Comparison of ENCODE assay signal across 14 cellular contexts in the genomic region with DNA sequence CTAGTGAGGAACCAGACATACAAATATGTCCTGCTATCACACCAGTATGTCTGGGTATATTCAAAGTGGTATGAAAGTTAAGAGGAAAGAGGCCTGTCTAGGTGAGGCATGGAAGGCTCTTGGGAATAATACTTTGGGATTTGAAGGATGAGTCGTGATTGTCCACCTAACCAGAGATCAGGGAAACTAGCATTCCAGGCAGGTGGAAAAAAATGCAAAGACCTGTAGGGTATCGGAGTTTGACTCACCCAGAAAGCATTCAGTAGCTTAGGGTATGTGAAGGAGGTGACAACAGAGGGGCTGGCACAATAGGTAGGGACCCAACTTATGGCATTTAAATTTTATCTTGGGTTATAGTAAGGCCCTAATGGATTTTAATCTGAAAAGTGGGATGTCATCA. TPM values are rescaled to one million over a fixed set of nuclear protein-coding genes. Genes with fewer than 3 reads are reported as not detected.
DNase-seq lines count a peak whose midpoint lies in the region; ATAC-seq and TF ChIP-seq lines count a peak whose summit lies in the region.
"Had no signal": no experiment of that assay in that cellular context is flagged by ENCODE, and none has a peak within 500 bp of the region (broad histone marks: within the 10 kb centered on the region; RNA-seq: fewer than 3 reads in every experiment).

No MANE protein-coding gene starts in this region.

- H2BK15ac ChIP-seq in IMR-90 (ENCODE audit: low read depth, low read length) = no peak overlapping the region

- BruUV-seq in IMR-90 (replicated peaks; lab: Mats Ljungman, UMichigan) = no TSS peak
- no TSS peak for BruUV-seq in mammary epithelial cell (replicated peaks; lab: Mats Ljungman, UMichigan)

- H3K79me1 ChIP-seq in IMR-90 (ENCODE audit: low read depth in 1 of 2, low read length in 2 of 2) = peaks cover 29 to 71% of the 10 kb centered on the region in 2 experiments

- no peak for DNase-seq in CD8-positive, alpha-beta T cell
- DNase-seq in IMR-90 (no peak), mammary epithelial cell (no peak), nephron progenitor cell (no peak), NCI-H82 treated with DMSO at 0.1 percent for 48 hours (lab: John Stamatoyannopoulos, UW; ENCODE audit: unreplicated experiment) (no peak), amygdala (lab: John Stamatoyannopoulos, UW) (no peak), cerebellar nuclear complex (lab: John Stamatoyannopoulos, UW) (no peak)
- DNase-seq: COR-L47, cortex of kidney, KG1, NCI-H2081 treated with DMSO at 0.1 percent for 48 hours, NCI-H82, SIG-M5, small intestine had no signal

- no peaks in the 10 kb centered on the region for H3K27me3 Mint-ChIP-seq in CD8-positive, alpha-beta T cell (ENCODE audit: low read depth)
- H3K27me3 Mint-ChIP-seq in nephron progenitor cell (ENCODE audit: low read depth, poor library complexity) = peaks cover 11% of the 10 kb centered on the region

- H3K4me2 ChIP-seq in IMR-90 (ENCODE audit: low read depth, low read length) = no peak overlapping the region
- H3K4me2 ChIP-seq in mammary epithelial cell (ENCODE audit: insufficient read depth, low read depth, low read length) = peak overlapping the region; percentile 95

- H2BK5ac ChIP-seq in IMR-90 (ENCODE audit: low read depth, low read length, poor library complexity, severe bottlenecking) = no peak overlapping the region

- no peak overlapping the region for H3K18ac ChIP-seq in IMR-90 (ENCODE audit: low read depth, low read length)

- peaks cover 61% of the 10 kb centered on the region for H3K4me1 ChIP-seq in CD8-positive, alpha-beta T cell (ENCODE audit: insufficient read depth, low read length)
- peaks cover 21% of the 10 kb centered on the region for H3K4me1 ChIP-seq in IMR-90 (ENCODE audit: control insufficient read depth, insufficient read depth, low read length)
- H3K4me1 ChIP-seq in mammary epithelial cell (ENCODE audit: insufficient read depth, low read length) = peaks cover 24% of the 10 kb centered on the region

- H4K8ac ChIP-seq in IMR-90 (ENCODE audit: low read depth in 2 of 2, low read length in 2 of 2) = peak overlapping the region; percentile 94 to 100; a peak in 2 of 4 replicates

- no peak for ATAC-seq in CD8-positive, alpha-beta T cell
- no peak for ATAC-seq in IMR-90 (ENCODE audit: low read depth)

- H2BK120ac ChIP-seq in IMR-90 (ENCODE audit: low read depth, low read length) = no peak overlapping the region

- H3K9me3 ChIP-seq in CD8-positive, alpha-beta T cell (ENCODE audit: low read length) = no peaks in the 10 kb centered on the region
- H3K9me3 ChIP-seq in IMR-90 (ENCODE audit: control insufficient read depth, insufficient read depth, low read length) (no peaks in the 10 kb centered on the region), mammary epithelial cell (replicated peaks; ENCODE audit: insufficient read depth, low read length) (no peaks in the 10 kb centered on the region)

- no peak overlapping the region for H3K14ac ChIP-seq in IMR-90 (replicated peaks; ENCODE audit: low read depth, low read length)

- no peak overlapping the region for H3K23ac ChIP-seq in IMR-90 (ENCODE audit: low read depth, low read length)

- dilution Hi-C loops in IMR-90 (cut with HindIII; ENCODE audit: low sequenced_read_pairs, unreplicated experiment) (no loop called here), mammary epithelial cell (cut with HindIII; ENCODE audit: low sequenced_read_pairs) (loop anchor here (5.0 kb wide), 1 partner anchor 61 kb away; no protein-coding TSS in a partner anchor)

- POLR2A ChIA-PET in CD8-positive, alpha-beta T cell (lab: Charles Lee) = interaction anchor here (1.4 kb wide), 1 partner anchor 9 kb away, joined by 3 read pairs; no protein-coding TSS in a partner anchor
- POLR2A ChIA-PET in IMR-90 (lab: Charles Lee; ENCODE audit: unreplicated experiment) = no interaction called here

- H3K27ac ChIP-seq in CD8-positive, alpha-beta T cell (ENCODE audit: low read depth, low read length) = no peak overlapping the region
- H3K27ac ChIP-seq in IMR-90 (ENCODE audit: insufficient read depth, low read length) = no peak overlapping the region
- H3K27ac ChIP-seq in mammary epithelial cell (ENCODE audit: insufficient read depth, low read depth, low read length) = no peak overlapping the region

- no peaks in the 10 kb centered on the region for H3K27me3 ChIP-seq in CD8-positive, alpha-beta T cell (ENCODE audit: insufficient read depth, low read length)
- no peaks in the 10 kb centered on the region for H3K27me3 ChIP-seq in IMR-90 (ENCODE audit: control insufficient read depth, insufficient read depth, low read length)
- H3K27me3 ChIP-seq in mammary epithelial cell (ENCODE audit: insufficient read depth, low read length) = no peaks in the 10 kb centered on the region

- peaks cover 47% of the 10 kb centered on the region for H3K36me3 Mint-ChIP-seq in CD8-positive, alpha-beta T cell
- H3K36me3 Mint-ChIP-seq in nephron progenitor cell (ENCODE audit: low read depth) = peaks cover 44% of the 10 kb centered on the region

- WGBS in IMR-90 (ENCODE audit: extremely low coverage in 2 of 2, insufficient read length in 1 of 2), 2 experiments = 90% methylated on average over 2 of the region's 2 CpGs; no CpG with 5 or more reads in 1 of the 2 experiments
- WGBS in mammary epithelial cell (ENCODE audit: low coverage, missing lambda C conversion rate) = 69% methylated on average over 2 of the region's 2 CpGs

- no peak overlapping the region for H4K91ac ChIP-seq in IMR-90 (ENCODE audit: insufficient read depth, low read depth, low read length)

- no peak for TF ChIP-seq CTCF in CD8-positive, alpha-beta T cell (IDR thresholded peaks at IDR 0.05)
- TF ChIP-seq CTCF in IMR-90 (conservative IDR thresholded peaks at IDR 0.05; ENCODE audit: low read depth, low read length) = no peak
- TF ChIP-seq CTCF in mammary epithelial cell (conservative IDR thresholded peaks at IDR 0.05 in 1 of 2, IDR thresholded peaks at IDR 0.05 in 1 of 2; ENCODE audit: extremely low read depth in 1 of 2, insufficient read depth in 1 of 2, low read depth in 1 of 2, low read length in 2 of 2) = no peak
- TF ChIP-seq CTCF in nephron progenitor cell (IDR thresholded peaks at IDR 0.05) = no peak

- H3K4me3 ChIP-seq in CD8-positive, alpha-beta T cell (ENCODE audit: low read depth, low read length) = no peak overlapping the region
- H3K4me3 ChIP-seq in IMR-90 (ENCODE audit: insufficient read depth, low read depth, low read length) = no peak overlapping the region
- H3K4me3 ChIP-seq in mammary epithelial cell (replicated peaks in 1 of 3; ENCODE audit: insufficient read depth in 1 of 3, low read depth in 2 of 3, low read length in 3 of 3) = no peak overlapping the region

- H4K5ac ChIP-seq in IMR-90 (ENCODE audit: low read depth, low read length) = peak overlapping the region; percentile 60; the same call in 1 of the 2 replicates

- no peak overlapping the region for H3K56ac ChIP-seq in IMR-90 (ENCODE audit: extremely low read depth, insufficient read depth, low read length)

- H3K36me3 ChIP-seq in CD8-positive, alpha-beta T cell (ENCODE audit: insufficient read depth, low read length) = peaks cover 20% of the 10 kb centered on the region
- H3K36me3 ChIP-seq in IMR-90 (ENCODE audit: control insufficient read depth, insufficient read depth, low read length) = peaks cover 23% of the 10 kb centered on the region
- H3K36me3 ChIP-seq in mammary epithelial cell (ENCODE audit: insufficient read depth, low read length) = peaks cover 17% of the 10 kb centered on the region

- peak overlapping the region; percentile 74; the same call in 1 of the 2 replicates for H2AK5ac ChIP-seq in IMR-90 (ENCODE audit: low read depth, low read length)

- peaks cover 69% of the 10 kb centered on the region for H3K4me1 Mint-ChIP-seq in CD8-positive, alpha-beta T cell (ENCODE audit: low read depth)
- H3K4me1 Mint-ChIP-seq in nephron progenitor cell = peaks cover 43% of the 10 kb centered on the region

- no peak for TF ChIP-seq RAD21 in IMR-90 (IDR thresholded peaks at IDR 0.05; ENCODE audit: low read length)

- no peaks in the 10 kb centered on the region for H3K9me3 Mint-ChIP-seq in CD8-positive, alpha-beta T cell
- H3K9me3 Mint-ChIP-seq in nephron progenitor cell = peaks cover 15% of the 10 kb centered on the region

- no peak overlapping the region for H2AK9ac ChIP-seq in IMR-90 (replicated peaks; ENCODE audit: low read depth, low read length, poor library complexity)

- peaks cover 17% of the 10 kb centered on the region for H3K9me1 ChIP-seq in IMR-90 (ENCODE audit: insufficient read depth, low read length)

- peaks cover 63% of the 10 kb centered on the region for H3K79me2 ChIP-seq in mammary epithelial cell (ENCODE audit: insufficient read depth, low read length)

- H3K9ac ChIP-seq in IMR-90 (ENCODE audit: low read depth, low read length) = no peak overlapping the region
- H3K9ac ChIP-seq in mammary epithelial cell (ENCODE audit: insufficient read depth, low read length) = no peak overlapping the region

- CTCF ChIA-PET in CD8-positive, alpha-beta T cell (lab: Charles Lee) = no interaction called here
- CTCF ChIA-PET in IMR-90 (lab: Yijun Ruan, JAX) = no interaction called here
- CTCF ChIA-PET in mammary epithelial cell (lab: Charles Lee; ENCODE audit: low non-redundant PET) = no interaction called here

- peak overlapping the region; percentile 93 for H3K27ac Mint-ChIP-seq in CD8-positive, alpha-beta T cell
- H3K27ac Mint-ChIP-seq in nephron progenitor cell = no peak overlapping the region

- no peak overlapping the region for H2BK20ac ChIP-seq in IMR-90 (ENCODE audit: low read depth, low read length)

- intact Hi-C loops in CD8-positive, alpha-beta T cell (cut with DNase I, micrococcal nuclease) = loop anchor here (5.0 to 10.0 kb wide), 4 partner anchors 139 to 1468 kb away; a partner anchor contains a TSS
- intact Hi-C loops in IMR-90 (cut with micrococcal nuclease) = loop anchor here (5.0 to 10.0 kb wide), 2 partner anchors 194 to 448 kb away; a partner anchor contains a TSS
- intact Hi-C loops in mammary epithelial cell (cut with micrococcal nuclease) = loop anchor here (5.0 kb wide), 1 partner anchor 121 kb away; no protein-coding TSS in a partner anchor

- peak overlapping the region; percentile 92; the same call in 1 of the 2 replicates for H3K4ac ChIP-seq in IMR-90 (ENCODE audit: low read depth, low read length)

- H4K20me1 ChIP-seq in IMR-90 (ENCODE audit: insufficient read depth, low read length) (peaks cover 35% of the 10 kb centered on the region), mammary epithelial cell (ENCODE audit: insufficient read depth, low read length) (no peaks in the 10 kb centered on the region)

- no peak overlapping the region for H2AFZ ChIP-seq in IMR-90 (replicated peaks; ENCODE audit: low read length, poor library complexity)
- H2AFZ ChIP-seq in mammary epithelial cell (ENCODE audit: low read depth, low read length) = peak overlapping the region; percentile 100

- in situ Hi-C loops in IMR-90 (cut with MboI; ENCODE audit: low sequenced_read_pairs) (no loop called here), mammary epithelial cell (cut with MboI; ENCODE audit: low sequenced_read_pairs in 2 of 2) (no loop called here)

- peak overlapping the region; percentile 92 for H3K4me3 Mint-ChIP-seq in CD8-positive, alpha-beta T cell
- H3K4me3 Mint-ChIP-seq in nephron progenitor cell = peak overlapping the region; percentile 94

- no peak for TF ChIP-seq POLR2A in IMR-90 (IDR thresholded peaks at IDR 0.05; ENCODE audit: low read depth, low read length)

RNA-seq across cellular contexts. Expression of a gene that starts 0.9 kb away (rescaled TPM):
- total RNA-seq in CD8-positive, alpha-beta T cell = 10 to 100 TPM; 33.8 to 36.6 TPM
- total RNA-seq in IMR-90 (2012; rRNA removed) (20.8 and 22.9 TPM in 2 replicates), mammary epithelial cell (10 to 100 TPM; 22.3 to 25.4 TPM)
- polyA plus RNA-seq in IMR-90 (2012; rRNA removed) (5.2 and 6.1 TPM in 2 replicates), mammary epithelial cell (7.4 TPM)
- 4.3 and 4.4 TPM in 2 replicates for polyA plus RNA-seq in IMR-90 (2012; cell fraction: cytosol; rRNA removed)
- polyA plus RNA-seq in IMR-90 (2012; cell fraction: nucleus; rRNA removed; ENCODE audit: low replicate concordance) = 2.9 and 3.9 TPM in 2 replicates
- 25.9 TPM for polyA minus RNA-seq in mammary epithelial cell

RNA-seq across cellular contexts. Expression of a gene that starts 1.9 kb away (rescaled TPM):
- 10 to 100 TPM; 84.4 to 94.5 TPM for total RNA-seq in CD8-positive, alpha-beta T cell
- total RNA-seq in IMR-90 (2012; rRNA removed) (113 and 128 TPM in 2 replicates), mammary epithelial cell (100 to 1,000 TPM; 183 to 196 TPM)
- polyA plus RNA-seq in IMR-90 (2012; rRNA removed) (274 and 288 TPM in 2 replicates), mammary epithelial cell (400 TPM)
- 222 and 398 TPM in 2 replicates for polyA plus RNA-seq in IMR-90 (2012; cell fraction: cytosol; rRNA removed)
- polyA plus RNA-seq in IMR-90 (2012; cell fraction: nucleus; rRNA removed; ENCODE audit: low replicate concordance) = 164 and 280 TPM in 2 replicates
- 182 TPM for polyA minus RNA-seq in mammary epithelial cell

RNA-seq across cellular contexts. Expression of a gene that starts 7.2 kb away (rescaled TPM):
- 1 to 10 TPM; 4.0 to 4.4 TPM for total RNA-seq in CD8-positive, alpha-beta T cell
- 0.18 and 0.83 TPM in 2 replicates for total RNA-seq in IMR-90 (2012; rRNA removed)
- 0.86 and 1.5 TPM in 2 replicates for polyA plus RNA-seq in IMR-90 (2012; rRNA removed)
- 0.09 and 0.32 TPM in 2 replicates for polyA plus RNA-seq in IMR-90 (2012; cell fraction: cytosol; rRNA removed)
- polyA plus RNA-seq in IMR-90 (2012; cell fraction: nucleus; rRNA removed; ENCODE audit: low replicate concordance) = 0.49 and 2.1 TPM in 2 replicates
- total RNA-seq in mammary epithelial cell = 1 to 10 TPM in 1 of 2 donors, under 1 TPM in 1; 0.52 to 2.8 TPM
- 1.1 TPM for polyA plus RNA-seq in mammary epithelial cell
- not detected for polyA minus RNA-seq in mammary epithelial cell

RNA-seq across cellular contexts. Expression of a gene that starts 31.6 kb away (rescaled TPM):
- not detected for total RNA-seq in CD8-positive, alpha-beta T cell
- total RNA-seq in IMR-90 (2012; rRNA removed) = not detected in 2 replicates
- not detected in 2 replicates for polyA plus RNA-seq in IMR-90 (2012; rRNA removed)
- not detected in 2 replicates for polyA plus RNA-seq in IMR-90 (2012; cell fraction: cytosol; rRNA removed)
- not detected in 2 replicates for polyA plus RNA-seq in IMR-90 (2012; cell fraction: nucleus; rRNA removed; ENCODE audit: low replicate concordance)
- total RNA-seq in mammary epithelial cell = not detected
- polyA plus RNA-seq in mammary epithelial cell = not detected
- not detected for polyA minus RNA-seq in mammary epithelial cell
